ENCODE assay signal across 1 cellular context in the genomic region with DNA sequence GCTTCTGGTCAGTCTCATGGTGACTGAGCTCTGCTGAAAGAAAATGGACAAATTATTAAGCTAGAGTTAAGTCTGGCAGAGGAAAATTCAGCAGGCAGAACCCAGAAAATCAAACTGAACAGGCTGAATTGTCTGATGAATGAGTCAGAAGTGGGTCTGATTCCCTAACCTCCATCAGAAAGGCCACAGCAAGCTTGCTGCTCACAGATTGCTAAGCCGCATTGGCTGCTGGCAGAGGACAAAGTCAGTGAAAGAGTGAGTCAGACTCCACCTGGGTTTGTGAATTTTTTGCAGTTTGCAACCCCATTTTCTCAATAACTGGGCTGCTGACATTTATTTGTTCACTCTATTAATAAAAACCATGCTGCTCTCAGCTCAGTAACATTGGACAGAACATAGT.
TF ChIP-seq lines count a peak whose summit lies in the region.

No MANE protein-coding gene starts in this region.

TF ChIP-seq in A549, 52 proteins besides CTCF, POLR2A, EP300 and RAD21 (continued from another document):
- TF ChIP-seq, protein P1, sequence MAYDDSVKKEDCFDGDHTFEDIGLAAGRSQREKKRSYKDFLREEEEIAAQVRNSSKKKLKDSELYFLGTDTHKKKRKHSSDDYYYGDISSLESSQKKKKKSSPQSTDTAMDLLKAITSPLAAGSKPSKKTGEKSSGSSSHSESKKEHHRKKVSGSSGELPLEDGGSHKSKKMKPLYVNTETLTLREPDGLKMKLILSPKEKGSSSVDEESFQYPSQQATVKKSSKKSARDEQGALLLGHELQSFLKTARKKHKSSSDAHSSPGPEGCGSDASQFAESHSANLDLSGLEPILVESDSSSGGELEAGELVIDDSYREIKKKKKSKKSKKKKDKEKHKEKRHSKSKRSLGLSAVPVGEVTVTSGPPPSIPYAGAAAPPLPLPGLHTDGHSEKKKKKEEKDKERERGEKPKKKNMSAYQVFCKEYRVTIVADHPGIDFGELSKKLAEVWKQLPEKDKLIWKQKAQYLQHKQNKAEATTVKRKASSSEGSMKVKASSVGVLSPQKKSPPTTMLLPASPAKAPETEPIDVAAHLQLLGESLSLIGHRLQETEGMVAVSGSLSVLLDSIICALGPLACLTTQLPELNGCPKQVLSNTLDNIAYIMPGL (CRISPR knock-in tag; IDR thresholded peaks at IDR 0.05; ENCODE audit: borderline replicate concordance) = no peak
- TF ChIP-seq CEBPB (IDR thresholded peaks at IDR 0.05) = no peak
- no peak for TF ChIP-seq FOXS1 (CRISPR knock-in tag; IDR thresholded peaks at IDR 0.05)
- no peak for TF ChIP-seq HOXB5 (CRISPR knock-in tag; IDR thresholded peaks at IDR 0.05)
- TF ChIP-seq, protein P2, sequence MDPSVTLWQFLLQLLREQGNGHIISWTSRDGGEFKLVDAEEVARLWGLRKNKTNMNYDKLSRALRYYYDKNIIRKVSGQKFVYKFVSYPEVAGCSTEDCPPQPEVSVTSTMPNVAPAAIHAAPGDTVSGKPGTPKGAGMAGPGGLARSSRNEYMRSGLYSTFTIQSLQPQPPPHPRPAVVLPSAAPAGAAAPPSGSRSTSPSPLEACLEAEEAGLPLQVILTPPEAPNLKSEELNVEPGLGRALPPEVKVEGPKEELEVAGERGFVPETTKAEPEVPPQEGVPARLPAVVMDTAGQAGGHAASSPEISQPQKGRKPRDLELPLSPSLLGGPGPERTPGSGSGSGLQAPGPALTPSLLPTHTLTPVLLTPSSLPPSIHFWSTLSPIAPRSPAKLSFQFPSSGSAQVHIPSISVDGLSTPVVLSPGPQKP (IDR thresholded peaks at IDR 0.05; ENCODE audit: low read depth, low read length) = no peak
- no peak for TF ChIP-seq ESRRA (IDR thresholded peaks at IDR 0.05; ENCODE audit: borderline replicate concordance, low read length)
- no peak for TF ChIP-seq RCOR1 (IDR thresholded peaks at IDR 0.05; ENCODE audit: low read depth, low read length)
- TF ChIP-seq GATA3 (IDR thresholded peaks at IDR 0.05; ENCODE audit: borderline replicate concordance) = no peak
- no peak for TF ChIP-seq FOSL2 (IDR thresholded peaks at IDR 0.05)
- no peak for TF ChIP-seq FOSL2 (CRISPR knock-in tag; IDR thresholded peaks at IDR 0.05)
- no peak for TF ChIP-seq MAFK (IDR thresholded peaks at IDR 0.05; ENCODE audit: partially characterized antibody)
- TF ChIP-seq, protein P3, sequence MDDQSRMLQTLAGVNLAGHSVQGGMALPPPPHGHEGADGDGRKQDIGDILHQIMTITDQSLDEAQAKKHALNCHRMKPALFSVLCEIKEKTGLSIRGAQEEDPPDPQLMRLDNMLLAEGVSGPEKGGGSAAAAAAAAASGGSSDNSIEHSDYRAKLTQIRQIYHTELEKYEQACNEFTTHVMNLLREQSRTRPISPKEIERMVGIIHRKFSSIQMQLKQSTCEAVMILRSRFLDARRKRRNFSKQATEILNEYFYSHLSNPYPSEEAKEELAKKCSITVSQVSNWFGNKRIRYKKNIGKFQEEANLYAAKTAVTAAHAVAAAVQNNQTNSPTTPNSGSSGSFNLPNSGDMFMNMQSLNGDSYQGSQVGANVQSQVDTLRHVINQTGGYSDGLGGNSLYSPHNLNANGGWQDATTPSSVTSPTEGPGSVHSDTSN (IDR thresholded peaks at IDR 0.05) = no peak
- no peak for TF ChIP-seq SREBF2 (IDR thresholded peaks at IDR 0.05)
- TF ChIP-seq, protein P4, sequence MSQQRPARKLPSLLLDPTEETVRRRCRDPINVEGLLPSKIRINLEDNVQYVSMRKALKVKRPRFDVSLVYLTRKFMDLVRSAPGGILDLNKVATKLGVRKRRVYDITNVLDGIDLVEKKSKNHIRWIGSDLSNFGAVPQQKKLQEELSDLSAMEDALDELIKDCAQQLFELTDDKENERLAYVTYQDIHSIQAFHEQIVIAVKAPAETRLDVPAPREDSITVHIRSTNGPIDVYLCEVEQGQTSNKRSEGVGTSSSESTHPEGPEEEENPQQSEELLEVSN (IDR thresholded peaks at IDR 0.05; ENCODE audit: borderline replicate concordance, low read depth) = no peak
- no peak for TF ChIP-seq CHD2 (IDR thresholded peaks at IDR 0.05; ENCODE audit: low read length, partially characterized antibody)
TF ChIP-seq in A549: peak in this region for 0.
